Comparison of ENCODE assay signal across 9 cellular contexts in the genomic region with DNA sequence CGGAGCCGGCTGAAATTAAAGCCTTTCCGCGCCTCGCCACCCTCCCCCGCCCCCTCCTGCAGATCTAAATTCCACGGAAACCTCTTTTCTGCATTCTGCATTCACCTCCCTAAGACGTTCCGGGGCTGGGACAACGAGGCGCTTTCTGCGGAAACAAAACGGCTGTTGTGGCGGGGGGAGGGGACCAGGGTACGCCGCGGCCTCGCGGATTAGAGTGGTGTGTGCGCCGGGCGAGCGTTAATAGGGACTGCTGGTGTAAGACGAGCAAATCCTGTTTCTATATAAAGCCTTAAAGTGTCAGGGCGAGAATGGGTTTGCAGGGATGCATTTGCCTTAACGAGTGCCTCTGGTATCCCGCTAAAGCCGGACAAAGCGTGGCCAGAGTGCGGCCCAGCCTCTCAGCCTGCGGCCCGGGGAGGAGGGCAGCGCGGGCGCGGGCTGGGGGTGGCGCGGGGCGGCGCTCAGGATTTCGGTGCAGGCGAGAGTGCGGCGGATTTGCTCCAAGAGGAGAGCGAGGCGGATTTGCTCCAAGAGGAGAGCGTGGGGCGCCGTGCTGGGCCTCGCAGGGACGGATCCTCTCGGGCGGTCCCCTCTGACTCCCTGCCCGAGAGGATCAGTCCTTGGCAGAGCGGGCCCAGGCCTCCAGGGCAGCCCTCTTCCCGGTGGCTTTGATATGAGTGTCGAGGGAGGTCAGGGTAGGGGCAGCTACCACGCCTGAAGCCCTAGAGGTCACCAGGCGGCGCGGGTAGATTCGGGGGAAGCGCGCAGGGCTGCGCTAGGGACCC. TPM values are rescaled to one million over a fixed set of nuclear protein-coding genes. Genes with fewer than 3 reads are reported as not detected.
A peak's percentile ranks its signal among the peaks of the same experiment; 100 is the strongest.
DNase-seq lines count a peak whose midpoint lies in the region; ATAC-seq, FAIRE-seq and TF ChIP-seq lines count a peak whose summit lies in the region.
"Had no signal": no experiment of that assay in that cellular context is flagged by ENCODE, and none has a peak within 500 bp of the region (broad histone marks: within the 10 kb centered on the region; RNA-seq: fewer than 3 reads in every experiment).

No MANE protein-coding gene starts in this region.

- no peaks in the 10 kb centered on the region for H4K20me1 ChIP-seq in MM.1S (ENCODE audit: insufficient read depth, low read length)

- peaks cover 64% of the 10 kb centered on the region for H3K27me3 ChIP-seq in CD8-positive, alpha-beta T cell (ENCODE audit: insufficient read depth, low read length)
- H3K27me3 ChIP-seq in MM.1S (replicated peaks; ENCODE audit: insufficient read depth, low read length) (peaks cover 92% of the 10 kb centered on the region), bronchial epithelial cell (ENCODE audit: control insufficient read depth, insufficient read depth, low read length) (no peaks in the 10 kb centered on the region), layer of hippocampus (ENCODE audit: control insufficient read depth, insufficient read depth, low read length) (no peaks in the 10 kb centered on the region)

- peak overlapping the region; percentile 29; the same call in 1 of the 2 replicates for H3K4me2 ChIP-seq in MM.1S (ENCODE audit: low read depth, low read length)
- H3K4me2 ChIP-seq: KMS-11 had no signal

- H3K36me3 Mint-ChIP-seq in CD8-positive, alpha-beta T cell = peaks cover 2% of the 10 kb centered on the region

- H3K9ac ChIP-seq in MM.1S (ENCODE audit: low read length) = no peak overlapping the region
- H3K9ac ChIP-seq: KMS-11 had no signal

- no peak overlapping the region for H2AFZ ChIP-seq in MM.1S (ENCODE audit: low read length)

- peaks cover 42% of the 10 kb centered on the region for H3K4me1 ChIP-seq in CD8-positive, alpha-beta T cell (ENCODE audit: insufficient read depth, low read length)
- H3K4me1 ChIP-seq in MM.1S (ENCODE audit: low read length) = no peaks in the 10 kb centered on the region

- POLR2A ChIA-PET in CD8-positive, alpha-beta T cell (lab: Charles Lee) = interaction anchor here (2.0 kb wide), 1 partner anchor 12 kb away, joined by 9 read pairs; no protein-coding TSS in a partner anchor

- TF ChIP-seq CTCF in CD8-positive, alpha-beta T cell (IDR thresholded peaks at IDR 0.05) = no peak
- no peak for TF ChIP-seq CTCF in MM.1S (IDR thresholded peaks at IDR 0.05; ENCODE audit: low read length)
- TF ChIP-seq CTCF in bronchial epithelial cell (IDR thresholded peaks at IDR 0.05; ENCODE audit: insufficient read depth, low read length, severe bottlenecking) = no peak
- no peak for TF ChIP-seq CTCF in GM13976 (IDR thresholded peaks at IDR 0.05; ENCODE audit: borderline replicate concordance, control extremely low read depth, extremely low read depth, insufficient read depth, missing control alignments)

- H3K9me3 Mint-ChIP-seq in CD8-positive, alpha-beta T cell = no peaks in the 10 kb centered on the region
- no peaks in the 10 kb centered on the region for H3K9me3 Mint-ChIP-seq in stimulated activated naive CD8-positive, alpha-beta T cell treated with anti-CD3 and anti-CD28 coated beads, Interleukin-15, amount 100 ng/mL, for 72 hours

- CTCF ChIA-PET in CD8-positive, alpha-beta T cell (lab: Charles Lee) = no interaction called here

- H3K27ac ChIP-seq in CD8-positive, alpha-beta T cell (ENCODE audit: low read depth, low read length) = no peak overlapping the region
- H3K27ac ChIP-seq in MM.1S (ENCODE audit: low read length) (no peak overlapping the region), layer of hippocampus (ENCODE audit: low read depth, low read length) (peak overlapping the region; percentile 88)
- H3K27ac ChIP-seq: KMS-11 had no signal

- ATAC-seq in CD8-positive, alpha-beta T cell = no peak
- no peak for ATAC-seq in stimulated activated naive CD8-positive, alpha-beta T cell treated with anti-CD3 and anti-CD28 coated beads, Interleukin-15, amount 100 ng/mL, for 72 hours
- ATAC-seq in GM19397 (IDR thresholded peaks at IDR 0.05; ENCODE audit: unreplicated experiment) = no peak

- in situ Hi-C loops in GM13976 (cut with MboI; ENCODE audit: low sequenced_read_pairs, unreplicated experiment) = no loop called here

- intact Hi-C loops in CD8-positive, alpha-beta T cell (cut with DNase I, micrococcal nuclease) = no loop called here

- H3K9me2 ChIP-seq in MM.1S (replicated peaks; ENCODE audit: insufficient read depth, low read length) = no peaks in the 10 kb centered on the region

- DNase-seq in CD8-positive, alpha-beta T cell = no peak
- DNase-seq in MM.1S (no peak), bronchial epithelial cell (ENCODE audit: low read depth) (no peak), SKM-1 (lab: John Stamatoyannopoulos, UW; ENCODE audit: unreplicated experiment) (no peak), GM13976 (ENCODE audit: low spot score) (no peak)
- DNase-seq in stimulated activated naive CD8-positive, alpha-beta T cell treated with anti-CD3 and anti-CD28 coated beads, Interleukin-15, amount 100 ng/mL, for 72 hours = no peak

- no peaks in the 10 kb centered on the region for H3K79me2 ChIP-seq in MM.1S (ENCODE audit: low read length)

- H3K27ac Mint-ChIP-seq in CD8-positive, alpha-beta T cell = no peak overlapping the region
- no peak overlapping the region for H3K27ac Mint-ChIP-seq in stimulated activated naive CD8-positive, alpha-beta T cell treated with anti-CD3 and anti-CD28 coated beads, Interleukin-15, amount 100 ng/mL, for 72 hours

- peak overlapping the region; percentile 37 for H3K4me3 ChIP-seq in CD8-positive, alpha-beta T cell (ENCODE audit: low read depth, low read length)
- no peak overlapping the region; the same call in 1 of the 2 replicates for H3K4me3 ChIP-seq in MM.1S (ENCODE audit: low read length)
- H3K4me3 ChIP-seq in bronchial epithelial cell (ENCODE audit: low read depth, low read length) = peak overlapping the region; percentile 62

- peak overlapping the region; percentile 85 for H3K4me3 Mint-ChIP-seq in CD8-positive, alpha-beta T cell
- H3K4me3 Mint-ChIP-seq in stimulated activated naive CD8-positive, alpha-beta T cell treated with anti-CD3 and anti-CD28 coated beads, Interleukin-15, amount 100 ng/mL, for 72 hours = peak overlapping the region; percentile 62 to 81

- no peaks in the 10 kb centered on the region for H3K36me3 ChIP-seq in CD8-positive, alpha-beta T cell (ENCODE audit: insufficient read depth, low read length)
- H3K36me3 ChIP-seq in MM.1S (replicated peaks; ENCODE audit: insufficient read depth, low read length) = no peaks in the 10 kb centered on the region
- H3K36me3 ChIP-seq in bronchial epithelial cell (ENCODE audit: control insufficient read depth, insufficient read depth, low read length) = no peaks in the 10 kb centered on the region

- H3K9me3 ChIP-seq in CD8-positive, alpha-beta T cell (ENCODE audit: low read length) = no peaks in the 10 kb centered on the region
- H3K9me3 ChIP-seq in MM.1S (replicated peaks; ENCODE audit: insufficient read depth, low read length) = no peaks in the 10 kb centered on the region

- no peaks in the 10 kb centered on the region for H3F3A ChIP-seq in MM.1S (ENCODE audit: insufficient read depth, low read length)

- H3K4me1 Mint-ChIP-seq in CD8-positive, alpha-beta T cell (ENCODE audit: low read depth) = peaks cover 17% of the 10 kb centered on the region
- peaks cover 38% of the 10 kb centered on the region for H3K4me1 Mint-ChIP-seq in stimulated activated naive CD8-positive, alpha-beta T cell treated with anti-CD3 and anti-CD28 coated beads, Interleukin-15, amount 100 ng/mL, for 72 hours

- H3K27me3 Mint-ChIP-seq in CD8-positive, alpha-beta T cell (ENCODE audit: low read depth) = peaks cover 52% of the 10 kb centered on the region
- H3K27me3 Mint-ChIP-seq in stimulated activated naive CD8-positive, alpha-beta T cell treated with anti-CD3 and anti-CD28 coated beads, Interleukin-15, amount 100 ng/mL, for 72 hours = peaks cover 87% of the 10 kb centered on the region

- FAIRE-seq in bronchial epithelial cell (lab: Jason Lieb, UNC) = no peak

RNA-seq across cellular contexts. Expression of gene BAHCC1, which starts 5.1 kb away (rescaled TPM):
- total RNA-seq in CD8-positive, alpha-beta T cell = under 1 TPM; 0.08 to 0.24 TPM
- total RNA-seq in bronchial epithelial cell = 0.79 and 1.8 TPM in 2 replicates
